ENCODE assay signal across 22 cellular contexts in the genomic region with DNA sequence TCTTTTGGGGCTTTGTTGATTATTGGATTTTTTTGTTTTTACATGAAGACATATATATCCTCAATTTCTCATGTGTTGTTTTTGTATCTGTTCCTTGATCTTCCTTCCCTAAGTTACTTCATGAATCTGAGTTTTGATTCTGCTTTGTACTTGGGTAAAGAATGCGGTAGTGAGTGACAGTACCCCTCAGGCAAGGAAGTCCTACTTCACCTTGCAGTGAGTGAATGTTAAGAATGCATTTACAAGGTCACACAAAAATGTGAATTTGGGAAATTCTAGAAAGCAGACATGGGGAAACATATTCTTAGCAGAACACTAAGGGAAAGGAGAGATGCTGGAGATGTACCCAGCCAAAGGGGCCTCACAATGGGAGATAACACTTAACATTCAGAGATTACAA.
"Had no signal": no experiment of that assay in that cellular context is flagged by ENCODE, and none has a peak within 500 bp of the region (broad histone marks: within the 10 kb centered on the region; RNA-seq: fewer than 3 reads in every experiment).

No MANE protein-coding gene starts in this region.

- H3K4me2 ChIP-seq: SK-N-SH had no signal

- H3K27ac ChIP-seq: RWPE1 had no signal

- ATAC-seq: HepG2, Panc1, PC-3 had no signal

- DNase-seq: IMR-90, Karpas-422, KG1, MG63, NCI-H1092 treated with DMSO at 0.1 percent for 48 hours, NCI-H1436, NCI-H187, NCI-H2029, NCI-H2081 treated with DMSO at 0.1 percent for 48 hours, NCI-H2171, NCI-H226, NCI-H446, NCI-H510A, NCI-H524 treated with DMSO at 0.1 percent for 48 hours, NCI-H69, NCI-H774, PC-3, SHP77, SK-N-SH had no signal

- H3K27me3 ChIP-seq: MG63 had no signal

- H3K9ac ChIP-seq: SK-N-SH had no signal

- H3K36me3 ChIP-seq: MG63 had no signal

- H3K9me3 ChIP-seq: MG63, SK-N-SH had no signal

- H3K4me3 ChIP-seq: MG63 had no signal
